Comparison of ENCODE assay signal across 22 cellular contexts in the genomic region with DNA sequence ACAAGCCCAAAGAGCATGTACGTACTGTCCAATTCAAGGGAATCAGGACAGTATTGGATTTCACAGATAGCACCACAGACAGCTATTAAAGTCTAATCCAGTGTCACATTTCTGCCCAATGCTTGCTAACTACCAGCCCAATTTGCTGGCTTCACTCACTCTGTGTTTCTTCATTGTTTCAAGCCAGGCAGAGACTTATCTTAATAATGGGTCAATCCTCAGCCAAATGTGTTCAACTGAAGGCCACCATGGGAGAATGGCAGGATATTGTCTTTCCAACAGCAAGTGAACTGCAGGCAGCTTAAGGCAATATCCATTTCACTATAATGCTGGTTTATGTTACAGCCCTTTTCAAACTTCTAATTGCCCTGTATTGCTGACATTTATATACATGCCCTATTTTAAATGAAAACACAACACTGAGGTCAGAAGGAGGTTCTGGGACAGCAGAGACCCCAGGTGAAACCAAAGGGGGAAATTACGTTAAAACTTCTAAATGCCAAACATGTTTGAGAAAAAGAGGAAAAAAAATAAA.
A peak's percentile ranks its signal among the peaks of the same experiment; 100 is the strongest.
DNase-seq lines count a peak whose midpoint lies in the region; ATAC-seq and TF ChIP-seq lines count a peak whose summit lies in the region.
"Had no signal": no experiment of that assay in that cellular context is flagged by ENCODE, and none has a peak within 500 bp of the region (broad histone marks: within the 10 kb centered on the region; RNA-seq: fewer than 3 reads in every experiment).

No MANE protein-coding gene starts in this region.

- H3K4me3 ChIP-seq in H7 (ENCODE audit: insufficient read depth, low read depth, low read length) (no peak overlapping the region), hepatocyte (no peak overlapping the region), neural progenitor cell (no peak overlapping the region)
- H3K4me3 ChIP-seq: A549; BLaER1 treated with 17β-estradiol and CSF1 and Interleukin-3, amounts not matched to agents 10 nM and 100 nM; SJCRH30 had no signal

- H2AFZ ChIP-seq in hepatocyte (no peak overlapping the region), neural progenitor cell (replicated peaks) (no peak overlapping the region)

- no peaks in the 10 kb centered on the region for H3K4me1 Mint-ChIP-seq in neural progenitor cell

- H3K79me2 ChIP-seq in hepatocyte: no peaks in the 10 kb centered on the region
- H3K79me2 ChIP-seq in neural progenitor cell (ENCODE audit: low read depth): no peaks in the 10 kb centered on the region

- H3K27ac ChIP-seq in hepatocyte: no peak overlapping the region
- no peak overlapping the region for H3K27ac ChIP-seq in neural progenitor cell
- H3K27ac ChIP-seq: A549; BLaER1 treated with 17β-estradiol and CSF1 and Interleukin-3, amounts not matched to agents 10 nM and 100 nM; SJCRH30 had no signal

- H3K36me3 ChIP-seq in H7 (replicated peaks; ENCODE audit: control insufficient read depth, insufficient read depth, low read length) (no peaks in the 10 kb centered on the region), hepatocyte (replicated peaks; ENCODE audit: insufficient read depth, low read depth) (no peaks in the 10 kb centered on the region), neural progenitor cell (no peaks in the 10 kb centered on the region)
- H3K36me3 ChIP-seq: BLaER1 treated with 17β-estradiol and CSF1 and Interleukin-3, amounts not matched to agents 10 nM and 100 nM; SJCRH30 had no signal

- H3K9me3 ChIP-seq in hepatocyte (ENCODE audit: low read depth) (no peaks in the 10 kb centered on the region), neural progenitor cell (ENCODE audit: low read depth) (no peaks in the 10 kb centered on the region)
- H3K9me3 ChIP-seq: A549; BLaER1 treated with 17β-estradiol and CSF1 and Interleukin-3, amounts not matched to agents 10 nM and 100 nM; SJCRH30 had no signal

- H3K4me1 ChIP-seq in hepatocyte (ENCODE audit: insufficient read depth): no peaks in the 10 kb centered on the region
- peaks cover 9% of the 10 kb centered on the region for H3K4me1 ChIP-seq in neural progenitor cell
- H3K4me1 ChIP-seq: A549; BLaER1 treated with 17β-estradiol and CSF1 and Interleukin-3, amounts not matched to agents 10 nM and 100 nM; SJCRH30 had no signal

- DNase-seq in H7 (peak; percentile 1), NCI-H82 treated with DMSO at 0.1 percent for 48 hours (lab: John Stamatoyannopoulos, UW; ENCODE audit: unreplicated experiment) (peak; percentile 0), hepatocyte (ENCODE audit: low spot score) (no peak), neural progenitor cell (ENCODE audit: low spot score) (peak; percentile 53), activated gamma-delta T cell treated with Interleukin-2 at 50 U/mL for 16 hours (no peak), iPS-NIHi11 (ENCODE audit: low spot score) (no peak)
- DNase-seq: AML-193; CD4-positive, alpha-beta T cell; Karpas-422; NCI-H1092; NCI-H1417 treated with DMSO at 0.1 percent for 48 hours; NCI-H1694 treated with DMSO at 0.1 percent for 48 hours; NCI-H2081; NCI-H2171 treated with DMSO at 0.1 percent for 48 hours; NCI-H345; NCI-H510A treated with DMSO at 0.1 percent for 48 hours; OCI-M1 had no signal

- H3K9me3 Mint-ChIP-seq in neural progenitor cell: peaks cover 9% of the 10 kb centered on the region

- H3K27ac Mint-ChIP-seq in neural progenitor cell: no peak overlapping the region
- H3K27ac Mint-ChIP-seq: CD4-positive, alpha-beta T cell had no signal

- H3K27me3 ChIP-seq in H7 (ENCODE audit: control insufficient read depth, insufficient read depth, low read length) (no peaks in the 10 kb centered on the region), hepatocyte (no peaks in the 10 kb centered on the region), neural progenitor cell (no peaks in the 10 kb centered on the region)
- H3K27me3 ChIP-seq: BLaER1 treated with 17β-estradiol and CSF1 and Interleukin-3, amounts not matched to agents 10 nM and 100 nM; SJCRH30 had no signal

- peak overlapping the region; percentile 26 for H3K4me2 ChIP-seq in hepatocyte
- no peak overlapping the region for H3K4me2 ChIP-seq in neural progenitor cell
- H3K4me2 ChIP-seq: A549; BLaER1 treated with 17β-estradiol and CSF1 and Interleukin-3, amounts not matched to agents 10 nM and 100 nM had no signal

- H4K20me1 ChIP-seq in hepatocyte (ENCODE audit: insufficient read depth, poor library complexity, severe bottlenecking) (no peaks in the 10 kb centered on the region), neural progenitor cell (ENCODE audit: low read depth) (no peaks in the 10 kb centered on the region)
- H4K20me1 ChIP-seq: BLaER1 treated with 17β-estradiol and CSF1 and Interleukin-3, amounts not matched to agents 10 nM and 100 nM had no signal

- no peak for ATAC-seq in GM19463 (IDR thresholded peaks at IDR 0.05; ENCODE audit: unreplicated experiment)
- ATAC-seq: A549, Right ventricle myocardium inferior had no signal

- no peak for TF ChIP-seq CTCF in hepatocyte (IDR thresholded peaks at IDR 0.05; ENCODE audit: poor library complexity)
- TF ChIP-seq CTCF in neural progenitor cell (IDR thresholded peaks at IDR 0.05): no peak

- no peaks in the 10 kb centered on the region for H3K9me2 ChIP-seq in hepatocyte (replicated peaks; ENCODE audit: insufficient read depth)

- H3K4me3 Mint-ChIP-seq in neural progenitor cell: no peak overlapping the region
- H3K4me3 Mint-ChIP-seq: CD4-positive, alpha-beta T cell had no signal

- H3K36me3 Mint-ChIP-seq in neural progenitor cell: peaks cover 4% of the 10 kb centered on the region

- H3K9ac ChIP-seq in neural progenitor cell: no peak overlapping the region
- H3K9ac ChIP-seq: BLaER1 treated with 17β-estradiol and CSF1 and Interleukin-3, amounts not matched to agents 10 nM and 100 nM had no signal

- 61% methylated on average over 2 of the region's 2 CpGs for WGBS in hepatocyte (ENCODE audit: low lambda C conversion rate, missing lambda C conversion rate)

- peaks cover 2% of the 10 kb centered on the region for H3K27me3 Mint-ChIP-seq in neural progenitor cell (ENCODE audit: insufficient read depth, low read depth)
- H3K27me3 Mint-ChIP-seq: CD4-positive, alpha-beta T cell had no signal

- no peaks in the 10 kb centered on the region for H3F3A ChIP-seq in neural progenitor cell (ENCODE audit: low read depth)

Comparison
In these comparisons a context has a peak if more than half of its experiments do, and no peak if none do; other contexts are left out.
1. DNase-seq: peak in H7 (single experiment), NCI-H82 treated with DMSO at 0.1 percent for 48 hours (single experiment) and neural progenitor cell (single experiment); none in hepatocyte (single experiment), activated gamma-delta T cell treated with Interleukin-2 at 50 U/mL for 16 hours (single experiment) and iPS-NIHi11 (single experiment).